22 cellular contexts compared by ENCODE assay signal in the genomic region with DNA sequence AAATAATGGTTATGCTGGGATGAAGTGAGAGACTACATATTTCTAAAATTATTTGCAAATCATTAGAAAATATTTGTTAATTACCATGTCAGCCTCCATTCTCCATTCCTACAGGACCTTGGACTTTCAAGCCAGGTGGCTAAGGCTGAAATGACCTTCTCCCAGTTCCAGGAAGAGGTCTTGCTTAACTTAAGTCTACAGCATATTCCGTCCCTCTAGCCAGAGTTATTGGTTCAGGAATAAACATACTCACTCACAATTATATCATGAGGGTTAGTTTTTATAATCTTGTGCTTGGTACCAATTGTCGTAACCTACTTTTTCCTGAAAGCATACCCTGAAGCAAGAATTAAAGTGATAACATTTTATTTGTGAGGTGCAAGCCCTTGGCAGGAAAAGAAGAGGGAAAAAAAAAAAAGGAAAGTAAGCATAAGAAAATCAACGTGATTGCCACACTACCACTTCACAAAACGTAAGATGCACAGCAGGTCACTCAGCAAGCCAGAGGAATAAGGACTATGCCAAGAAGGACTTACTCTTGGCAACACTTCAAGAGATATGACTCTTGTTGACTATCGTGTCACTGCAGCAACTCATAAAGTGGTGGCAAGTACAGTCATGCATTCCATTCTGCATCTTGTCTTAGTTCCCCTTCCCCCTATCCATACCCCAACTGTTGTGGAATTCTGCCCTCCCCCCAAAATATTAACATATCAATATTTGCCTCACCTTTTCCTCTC.
A peak's percentile ranks its signal among the peaks of the same experiment; 100 is the strongest.
DNase-seq lines count a peak whose midpoint lies in the region; ATAC-seq and TF ChIP-seq lines count a peak whose summit lies in the region.
"Had no signal": no experiment of that assay in that cellular context is flagged by ENCODE, and none has a peak within 500 bp of the region (broad histone marks: within the 10 kb centered on the region; RNA-seq: fewer than 3 reads in every experiment).

No MANE protein-coding gene starts in this region.

- intact Hi-C loops in lower leg skin (cut with DNase I; ENCODE audit: low total_unique reads) = no loop called here
- intact Hi-C loops in Caco-2 (cut with micrococcal nuclease; ENCODE audit: unreplicated experiment) = no loop called here

- TF ChIP-seq CTCF in upper lobe of left lung (IDR thresholded peaks at IDR 0.05) = no peak
- TF ChIP-seq CTCF in lower leg skin (IDR thresholded peaks at IDR 0.05) = no peak
- no peak for TF ChIP-seq CTCF in Caco-2 (IDR thresholded peaks at IDR 0.05; ENCODE audit: insufficient read depth in 1 of 2, low read depth in 1 of 2, low read length in 1 of 2, severe bottlenecking in 1 of 2, unreplicated experiment in 1 of 2)

- peak; percentile 56 to 86 for ATAC-seq in upper lobe of left lung (ENCODE audit: low FRiP score in 2 of 2)
- no peak for ATAC-seq in activated naive CD8-positive, alpha-beta T cell treated with anti-CD3 and anti-CD28 coated beads, Interleukin-2, amount 50 U/mL, for 24 hours
- ATAC-seq: activated CD4-positive, alpha-beta T cell treated with anti-CD3 and anti-CD28 coated beads for 36 hours; natural killer cell had no signal

- no peak overlapping the region for H3K4me3 Mint-ChIP-seq in activated naive CD8-positive, alpha-beta T cell treated with anti-CD3 and anti-CD28 coated beads, Interleukin-2, amount 50 U/mL, for 24 hours
- H3K4me3 Mint-ChIP-seq in Caco-2 (ENCODE audit: unreplicated experiment) = no peak overlapping the region
- H3K4me3 Mint-ChIP-seq: activated CD4-positive, alpha-beta T cell treated with anti-CD3 and anti-CD28 coated beads for 36 hours; CD4-positive, alpha-beta memory T cell; natural killer cell had no signal

- BruUV-seq in Caco-2 (replicated peaks; lab: Mats Ljungman, UMichigan) = no TSS peak

- 46 to 55% methylated on average over 5 of the region's 5 CpGs for WGBS in upper lobe of left lung, 2 donors
- 49% methylated on average over 5 of the region's 5 CpGs for WGBS in lower leg skin, 2 donors

- H3K27ac ChIP-seq in upper lobe of left lung = peak overlapping the region in 1 of 4 donors; percentile 27
- H3K27ac ChIP-seq: 22Rv1, PC-9, SK-N-MC had no signal

- H3K4me1 ChIP-seq in upper lobe of left lung (peaks cover 0 to 4% (median 0%) of the 10 kb centered on the region in 4 donors), Caco-2 (no peaks in the 10 kb centered on the region)

- no peak overlapping the region for H3K4me3 ChIP-seq in upper lobe of left lung
- H3K4me3 ChIP-seq in lower leg skin (ENCODE audit: low read depth, poor library complexity, severe bottlenecking) = no peak overlapping the region
- H3K4me3 ChIP-seq in Caco-2 (ENCODE audit: low read depth, low read length) = no peak overlapping the region
- H3K4me3 ChIP-seq: PC-9, SK-N-MC had no signal

- no peaks in the 10 kb centered on the region for H3K36me3 Mint-ChIP-seq in activated naive CD8-positive, alpha-beta T cell treated with anti-CD3 and anti-CD28 coated beads, Interleukin-2, amount 50 U/mL, for 24 hours (ENCODE audit: low read depth)
- no peaks in the 10 kb centered on the region for H3K36me3 Mint-ChIP-seq in Caco-2 (ENCODE audit: insufficient read depth, unreplicated experiment)
- H3K36me3 Mint-ChIP-seq: CD4-positive, alpha-beta memory T cell; natural killer cell had no signal

- peaks cover under 1% of the 10 kb centered on the region for H3K27me3 Mint-ChIP-seq in activated naive CD8-positive, alpha-beta T cell treated with anti-CD3 and anti-CD28 coated beads, Interleukin-2, amount 50 U/mL, for 24 hours
- H3K27me3 Mint-ChIP-seq in Caco-2 (ENCODE audit: insufficient read depth, unreplicated experiment) = no peaks in the 10 kb centered on the region
- H3K27me3 Mint-ChIP-seq: activated CD4-positive, alpha-beta T cell treated with anti-CD3 and anti-CD28 coated beads for 36 hours; CD4-positive, alpha-beta memory T cell had no signal

- POLR2A ChIA-PET in Caco-2 (lab: Charles Lee) = no interaction called here

- TF ChIP-seq POLR2A in upper lobe of left lung (IDR thresholded peaks at IDR 0.05) = no peak
- TF ChIP-seq POLR2A in lower leg skin (IDR thresholded peaks at IDR 0.05) = no peak

- CTCF ChIA-PET in Caco-2 (lab: Charles Lee) = no interaction called here

- peak; percentile 26 for DNase-seq in DMS 273 (lab: John Stamatoyannopoulos, UW; ENCODE audit: unreplicated experiment)
- DNase-seq in DMS 273 treated with DMSO at 0.1 percent for 48 hours (lab: John Stamatoyannopoulos, UW) = no peak
- peak; percentile 65 for DNase-seq in RKO (ENCODE audit: low spot score)
- DNase-seq in fibroblast of peridontal ligament (ENCODE audit: extremely low read depth) = peak; percentile 23
- peak in 1 of 2 donors; percentile 54 for DNase-seq in upper lobe of left lung
- no peak for DNase-seq in activated naive CD8-positive, alpha-beta T cell treated with anti-CD3 and anti-CD28 coated beads, Interleukin-2, amount 50 U/mL, for 24 hours
- DNase-seq in lower leg skin (ENCODE audit: low spot score in 2 of 2) = no peak
- no peak for DNase-seq in Caco-2
- DNase-seq: activated CD4-positive, alpha-beta T cell treated with anti-CD3 and anti-CD28 coated beads for 36 hours; activated CD8-positive, alpha-beta memory T cell treated with anti-CD3 and anti-CD28 coated beads, Interleukin-2, amount 50 U/mL, for 4 hours; activated gamma-delta T cell treated with Interleukin-2 at 50 U/mL for 16 hours; amygdala; CD4-positive, alpha-beta memory T cell; mesenchymal stem cell; MM.1S; natural killer cell; NCI-H187; NCI-H510A; T-helper 9 cell had no signal

- H3K4me1 Mint-ChIP-seq in activated naive CD8-positive, alpha-beta T cell treated with anti-CD3 and anti-CD28 coated beads, Interleukin-2, amount 50 U/mL, for 24 hours = no peaks in the 10 kb centered on the region
- H3K4me1 Mint-ChIP-seq in Caco-2 (ENCODE audit: low read depth, unreplicated experiment) = no peaks in the 10 kb centered on the region
- H3K4me1 Mint-ChIP-seq: activated CD4-positive, alpha-beta T cell treated with anti-CD3 and anti-CD28 coated beads for 36 hours; CD4-positive, alpha-beta memory T cell; natural killer cell had no signal

- H3K9me3 Mint-ChIP-seq in activated naive CD8-positive, alpha-beta T cell treated with anti-CD3 and anti-CD28 coated beads, Interleukin-2, amount 50 U/mL, for 24 hours = peaks cover 4% of the 10 kb centered on the region
- H3K9me3 Mint-ChIP-seq in Caco-2 (ENCODE audit: unreplicated experiment) = no peaks in the 10 kb centered on the region

- H3K36me3 ChIP-seq in upper lobe of left lung (no peaks in the 10 kb centered on the region), Caco-2 (ENCODE audit: control insufficient read depth, insufficient read depth, low read length) (no peaks in the 10 kb centered on the region)

- H3K27me3 ChIP-seq in upper lobe of left lung (no peaks in the 10 kb centered on the region), Caco-2 (replicated peaks; ENCODE audit: control insufficient read depth, insufficient read depth, low read length) (no peaks in the 10 kb centered on the region)

- no peaks in the 10 kb centered on the region for H3K9me3 ChIP-seq in upper lobe of left lung
- no peaks in the 10 kb centered on the region for H3K9me3 ChIP-seq in Caco-2

- TF ChIP-seq EP300 in upper lobe of left lung (IDR thresholded peaks at IDR 0.05) = peak in 2 of 4 donors; percentile 58 to 91

- H3K27ac Mint-ChIP-seq in activated naive CD8-positive, alpha-beta T cell treated with anti-CD3 and anti-CD28 coated beads, Interleukin-2, amount 50 U/mL, for 24 hours = no peak overlapping the region
- no peak overlapping the region for H3K27ac Mint-ChIP-seq in Caco-2 (ENCODE audit: unreplicated experiment)
- H3K27ac Mint-ChIP-seq: activated CD4-positive, alpha-beta T cell treated with anti-CD3 and anti-CD28 coated beads for 36 hours; CD4-positive, alpha-beta memory T cell; natural killer cell had no signal

Comparison
In these comparisons a context has a peak if more than half of its experiments do, and no peak if none do; other contexts are left out.
1. DNase-seq: peak in DMS 273 (single experiment), RKO (single experiment) and fibroblast of peridontal ligament (single experiment); none in DMS 273 treated with DMSO at 0.1 percent for 48 hours (single experiment), activated naive CD8-positive, alpha-beta T cell treated with anti-CD3 and anti-CD28 coated beads, Interleukin-2, amount 50 U/mL, for 24 hours (single experiment), lower leg skin (0 of 2) and Caco-2 (0 of 2).